ENCODE assay signal across 1 cellular context in the genomic region with DNA sequence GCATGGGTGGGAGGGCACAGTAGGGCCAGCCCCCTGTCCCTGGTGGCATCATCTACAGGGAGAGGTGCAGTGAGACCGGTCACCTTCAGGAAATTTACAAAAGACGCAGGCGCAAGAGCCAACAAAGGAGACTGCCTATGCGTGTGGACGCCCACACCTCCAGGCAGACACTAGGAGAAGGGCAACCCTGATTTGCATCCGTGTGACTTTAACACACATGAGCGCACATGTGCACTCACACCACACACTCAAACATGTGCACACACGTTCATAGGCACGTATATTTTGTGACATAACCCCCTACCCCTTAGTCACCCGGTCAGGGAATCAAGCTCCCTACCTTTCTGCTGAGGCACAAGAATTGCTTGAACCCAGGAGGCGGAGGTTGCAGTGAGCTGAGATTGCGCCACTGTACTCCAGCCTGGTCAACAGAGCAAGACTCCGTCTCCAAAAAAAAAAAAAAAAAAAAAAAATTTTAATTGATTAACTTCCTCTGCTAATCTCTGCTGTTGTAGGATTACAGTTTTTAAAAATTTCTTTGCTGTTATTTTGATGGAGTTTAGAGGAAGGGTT.
TF ChIP-seq lines count a peak whose summit lies in the region.

No MANE protein-coding gene starts in this region.

TF ChIP-seq in GM12878, 131 proteins besides CTCF, POLR2A, EP300 and RAD21:
- TF ChIP-seq, protein P1, sequence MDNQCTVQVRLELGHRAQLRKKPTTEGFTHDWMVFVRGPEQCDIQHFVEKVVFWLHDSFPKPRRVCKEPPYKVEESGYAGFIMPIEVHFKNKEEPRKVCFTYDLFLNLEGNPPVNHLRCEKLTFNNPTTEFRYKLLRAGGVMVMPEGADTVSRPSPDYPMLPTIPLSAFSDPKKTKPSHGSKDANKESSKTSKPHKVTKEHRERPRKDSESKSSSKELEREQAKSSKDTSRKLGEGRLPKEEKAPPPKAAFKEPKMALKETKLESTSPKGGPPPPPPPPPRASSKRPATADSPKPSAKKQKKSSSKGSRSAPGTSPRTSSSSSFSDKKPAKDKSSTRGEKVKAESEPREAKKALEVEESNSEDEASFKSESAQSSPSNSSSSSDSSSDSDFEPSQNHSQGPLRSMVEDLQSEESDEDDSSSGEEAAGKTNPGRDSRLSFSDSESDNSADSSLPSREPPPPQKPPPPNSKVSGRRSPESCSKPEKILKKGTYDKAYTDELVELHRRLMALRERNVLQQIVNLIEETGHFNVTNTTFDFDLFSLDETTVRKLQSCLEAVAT (IDR thresholded peaks at IDR 0.05) = no peak
- 0 out of 2 replicates have a peak, but pooled peaks have one; percentile 20 for TF ChIP-seq PAX5 (IDR thresholded peaks at IDR 0.05; ENCODE audit: borderline replicate concordance, low read depth, low read length)
- no peak for TF ChIP-seq BACH1 (IDR thresholded peaks at IDR 0.05; ENCODE audit: borderline replicate concordance)
- TF ChIP-seq MTA2 (IDR thresholded peaks at IDR 0.05; ENCODE audit: low read depth) = no peak
- TF ChIP-seq, protein P2, sequence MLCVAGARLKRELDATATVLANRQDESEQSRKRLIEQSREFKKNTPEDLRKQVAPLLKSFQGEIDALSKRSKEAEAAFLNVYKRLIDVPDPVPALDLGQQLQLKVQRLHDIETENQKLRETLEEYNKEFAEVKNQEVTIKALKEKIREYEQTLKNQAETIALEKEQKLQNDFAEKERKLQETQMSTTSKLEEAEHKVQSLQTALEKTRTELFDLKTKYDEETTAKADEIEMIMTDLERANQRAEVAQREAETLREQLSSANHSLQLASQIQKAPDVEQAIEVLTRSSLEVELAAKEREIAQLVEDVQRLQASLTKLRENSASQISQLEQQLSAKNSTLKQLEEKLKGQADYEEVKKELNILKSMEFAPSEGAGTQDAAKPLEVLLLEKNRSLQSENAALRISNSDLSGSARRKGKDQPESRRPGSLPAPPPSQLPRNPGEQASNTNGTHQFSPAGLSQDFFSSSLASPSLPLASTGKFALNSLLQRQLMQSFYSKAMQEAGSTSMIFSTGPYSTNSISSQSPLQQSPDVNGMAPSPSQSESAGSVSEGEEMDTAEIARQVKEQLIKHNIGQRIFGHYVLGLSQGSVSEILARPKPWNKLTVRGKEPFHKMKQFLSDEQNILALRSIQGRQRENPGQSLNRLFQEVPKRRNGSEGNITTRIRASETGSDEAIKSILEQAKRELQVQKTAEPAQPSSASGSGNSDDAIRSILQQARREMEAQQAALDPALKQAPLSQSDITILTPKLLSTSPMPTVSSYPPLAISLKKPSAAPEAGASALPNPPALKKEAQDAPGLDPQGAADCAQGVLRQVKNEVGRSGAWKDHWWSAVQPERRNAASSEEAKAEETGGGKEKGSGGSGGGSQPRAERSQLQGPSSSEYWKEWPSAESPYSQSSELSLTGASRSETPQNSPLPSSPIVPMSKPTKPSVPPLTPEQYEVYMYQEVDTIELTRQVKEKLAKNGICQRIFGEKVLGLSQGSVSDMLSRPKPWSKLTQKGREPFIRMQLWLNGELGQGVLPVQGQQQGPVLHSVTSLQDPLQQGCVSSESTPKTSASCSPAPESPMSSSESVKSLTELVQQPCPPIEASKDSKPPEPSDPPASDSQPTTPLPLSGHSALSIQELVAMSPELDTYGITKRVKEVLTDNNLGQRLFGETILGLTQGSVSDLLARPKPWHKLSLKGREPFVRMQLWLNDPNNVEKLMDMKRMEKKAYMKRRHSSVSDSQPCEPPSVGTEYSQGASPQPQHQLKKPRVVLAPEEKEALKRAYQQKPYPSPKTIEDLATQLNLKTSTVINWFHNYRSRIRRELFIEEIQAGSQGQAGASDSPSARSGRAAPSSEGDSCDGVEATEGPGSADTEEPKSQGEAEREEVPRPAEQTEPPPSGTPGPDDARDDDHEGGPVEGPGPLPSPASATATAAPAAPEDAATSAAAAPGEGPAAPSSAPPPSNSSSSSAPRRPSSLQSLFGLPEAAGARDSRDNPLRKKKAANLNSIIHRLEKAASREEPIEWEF (IDR thresholded peaks at IDR 0.05; ENCODE audit: insufficient replicate concordance, low read depth, low read length) = no peak
- no peak for TF ChIP-seq NFIC (IDR thresholded peaks at IDR 0.05; ENCODE audit: low read depth, low read length)
- peak; percentile 34 to 79; a peak in 2 of 4 replicates for TF ChIP-seq BHLHE40 (IDR thresholded peaks at IDR 0.05; ENCODE audit: borderline replicate concordance in 1 of 2, low read depth in 2 of 2, low read length in 1 of 2)
- TF ChIP-seq SMAD1 (IDR thresholded peaks at IDR 0.05; ENCODE audit: low read depth, partially characterized antibody) = no peak
- TF ChIP-seq GATAD2B (conservative IDR thresholded peaks at IDR 0.05; ENCODE audit: low read depth) = no peak
